ENCODE assay signal across 11 cellular contexts in genomic region chr17:65783845-65784334, GRCh38.
DNase-seq lines count a peak whose midpoint lies in the region; ATAC-seq and TF ChIP-seq lines count a peak whose summit lies in the region.
"Had no signal": no experiment of that assay in that cellular context is flagged by ENCODE, and none has a peak within 500 bp of the region (broad histone marks: within the 10 kb centered on the region; RNA-seq: fewer than 3 reads in every experiment).

No MANE protein-coding gene starts in this region.

- no peak overlapping the region for H2BK120ac ChIP-seq in H9 (ENCODE audit: low read depth, low read length, poor library complexity, severe bottlenecking)

- no peak for TF ChIP-seq CTCF in H9 (conservative IDR thresholded peaks at IDR 0.05)

- no peak overlapping the region for H3K4ac ChIP-seq in H9 (ENCODE audit: low read depth, low read length)

- peaks cover 0 to 3% of the 10 kb centered on the region in 2 experiments; a peak in 1 of 5 replicates for H3K9me3 Mint-ChIP-seq in H9

- peak overlapping the region; percentile 5 for H3K4me3 ChIP-seq in ACC112 (ENCODE audit: low read depth, low read length)

- DNase-seq in lung microvascular endothelial cell (ENCODE audit: low read depth in 2 of 2), result peak; percentile 13 to 75
- no peak for DNase-seq in NCI-H2171 treated with DMSO at 0.1 percent for 48 hours (lab: John Stamatoyannopoulos, UW)
- no peak for DNase-seq in H9
- no peak for DNase-seq in activated CD4-positive, alpha-beta T cell treated with anti-CD3 and anti-CD28 coated beads, Interleukin-2, amount 50 U/mL, for 48 hours
- DNase-seq: CD4-positive, CD25-positive, alpha-beta regulatory T cell; NCI-H345 had no signal

- H3K23me2 ChIP-seq in H9 (ENCODE audit: insufficient read length, low read depth, low read length, poor library complexity, severe bottlenecking), result no peaks in the 10 kb centered on the region

- no CpG with 5 or more reads among the region's 4 CpGs for WGBS in H9 (ENCODE audit: extremely low coverage, insufficient read length, low lambda C conversion rate)

- no peak overlapping the region for H3K14ac ChIP-seq in H9 (ENCODE audit: insufficient read depth, low read length)

- no peak overlapping the region for H3T11ph ChIP-seq in H9 (ENCODE audit: low read length)

- H4K5ac ChIP-seq in H9 (ENCODE audit: insufficient read length, low read depth, low read length), result no peak overlapping the region

- peak; percentile 77 for TF ChIP-seq EP300 in Ishikawa (IDR thresholded peaks at IDR 0.05; ENCODE audit: borderline replicate concordance)

- no peaks in the 10 kb centered on the region for H3K79me2 ChIP-seq in ACC112 (ENCODE audit: control insufficient read depth, insufficient read depth, low read length, unreplicated experiment)
- no peaks in the 10 kb centered on the region for H3K79me2 ChIP-seq in H9 (ENCODE audit: insufficient read depth, low read length)

- H4K8ac ChIP-seq in H9 (replicated peaks; ENCODE audit: insufficient read length, low read depth, low read length), result no peak overlapping the region

- no peaks in the 10 kb centered on the region for H3K36me3 ChIP-seq in ACC112 (ENCODE audit: insufficient read depth, low read length)

- H3K27me3 ChIP-seq in ACC112 (ENCODE audit: insufficient read depth, low read length) (no peaks in the 10 kb centered on the region), H9 (ENCODE audit: insufficient read depth, low read length) (no peaks in the 10 kb centered on the region)

- peak overlapping the region; percentile 0 for H2AFZ ChIP-seq in ACC112 (ENCODE audit: low read length, unreplicated experiment)
- H2AFZ ChIP-seq in H9 (ENCODE audit: low read length), result no peak overlapping the region

- no peak overlapping the region for H2BK15ac ChIP-seq in H9 (ENCODE audit: low read depth, low read length)

- H3K36me3 Mint-ChIP-seq in H9 (ENCODE audit: insufficient read depth in 1 of 3, low read depth in 3 of 3), result no peaks in the 10 kb centered on the region; a peak in 2 of 7 replicates
- H3K36me3 Mint-ChIP-seq: CD4-positive, CD25-positive, alpha-beta regulatory T cell; memory B cell had no signal

- no peak overlapping the region for H2BK20ac ChIP-seq in H9 (ENCODE audit: low read depth, low read length, poor library complexity, severe bottlenecking)

- no peak for ATAC-seq in HG03039 (IDR thresholded peaks at IDR 0.05; ENCODE audit: unreplicated experiment)

- H3K27me3 Mint-ChIP-seq in H9 (ENCODE audit: low read depth), result peaks cover under 1% of the 10 kb centered on the region; the same call in 1 of the 2 replicates
- H3K27me3 Mint-ChIP-seq: CD4-positive, CD25-positive, alpha-beta regulatory T cell; memory B cell had no signal

- no peak overlapping the region for H3K23ac ChIP-seq in H9 (ENCODE audit: insufficient read length, low read depth, low read length)

- H4K20me1 ChIP-seq in H9 (ENCODE audit: control insufficient read depth, insufficient read depth, insufficient read length), result no peaks in the 10 kb centered on the region

- no peak overlapping the region for H2BK12ac ChIP-seq in H9 (ENCODE audit: insufficient read length, low read depth, low read length)

- H2BK5ac ChIP-seq in H9 (ENCODE audit: insufficient read length, low read length), result no peak overlapping the region

- TF ChIP-seq RAD21 in Ishikawa (IDR thresholded peaks at IDR 0.05; ENCODE audit: low read depth), result no peak

- H3K27ac ChIP-seq in ACC112 (ENCODE audit: low read depth, low read length) (peak overlapping the region; percentile 94), cingulate gyrus (ENCODE audit: low read depth, low read length) (peak overlapping the region; percentile 19), H9 (ENCODE audit: insufficient read length, low read depth, low read length) (no peak overlapping the region)

- no peak overlapping the region for H3K18ac ChIP-seq in H9 (ENCODE audit: insufficient read length, low read depth, low read length)

- H3K4me1 ChIP-seq in ACC112 (ENCODE audit: control insufficient read depth, insufficient read depth, low read length, unreplicated experiment), result peaks cover 23% of the 10 kb centered on the region
- H3K4me1 ChIP-seq in H9 (ENCODE audit: insufficient read depth, low read length), result no peaks in the 10 kb centered on the region

- H3K9ac ChIP-seq in H9 (ENCODE audit: extremely low read depth, insufficient read length, low read length), result no peak overlapping the region

- H2AK5ac ChIP-seq in H9 (ENCODE audit: insufficient read length, low read length), result no peak overlapping the region

- H3K4me3 Mint-ChIP-seq in H9, result no peak overlapping the region
- H3K4me3 Mint-ChIP-seq: CD4-positive, CD25-positive, alpha-beta regulatory T cell; memory B cell had no signal

- H3K9me3 ChIP-seq in H9 (ENCODE audit: control insufficient read depth, low read depth, low read length), result no peaks in the 10 kb centered on the region

- peaks cover 5 to 10% of the 10 kb centered on the region in 2 experiments; a peak in 2 of 4 replicates for H3K4me1 Mint-ChIP-seq in H9
- H3K4me1 Mint-ChIP-seq: CD4-positive, CD25-positive, alpha-beta regulatory T cell; memory B cell had no signal

- H3K79me1 ChIP-seq in H9 (ENCODE audit: insufficient read depth, low read depth, low read length, poor library complexity, severe bottlenecking), result no peaks in the 10 kb centered on the region

- no peak overlapping the region for H3K4me2 ChIP-seq in H9 (ENCODE audit: insufficient read depth, insufficient read length, low read length)

- no peak overlapping the region for H4K91ac ChIP-seq in H9 (ENCODE audit: insufficient read length, low read depth, low read length)

- H3K27ac Mint-ChIP-seq in H9, result no peak overlapping the region
- H3K27ac Mint-ChIP-seq: CD4-positive, CD25-positive, alpha-beta regulatory T cell; memory B cell had no signal

- no peak overlapping the region for H3K56ac ChIP-seq in H9 (ENCODE audit: insufficient read length, low read depth, low read length)

TF ChIP-seq in Ishikawa, 13 proteins besides CTCF, POLR2A, EP300 and RAD21:
- peak; percentile 43; the same call in 1 of the 2 replicates for TF ChIP-seq YY1 (IDR thresholded peaks at IDR 0.05; ENCODE audit: low read depth)
- TF ChIP-seq ZBTB7A (IDR thresholded peaks at IDR 0.05; ENCODE audit: low read depth), result no peak
- TF ChIP-seq USF1 (IDR thresholded peaks at IDR 0.05), result no peak
- TF ChIP-seq CEBPB (IDR thresholded peaks at IDR 0.05), result peak; percentile 91
- peak; percentile 81 for TF ChIP-seq NFIC (IDR thresholded peaks at IDR 0.05)
- peak; percentile 70 for TF ChIP-seq TCF12 (IDR thresholded peaks at IDR 0.05; ENCODE audit: low read depth)
- TF ChIP-seq TEAD4 (IDR thresholded peaks at IDR 0.05), result peak; percentile 51; the same call in 1 of the 2 replicates
TF ChIP-seq in Ishikawa: peak in this region for 5.

Comparison
In these comparisons a context has a peak if more than half of its experiments do, and no peak if none do; other contexts are left out.
1. DNase-seq: peak in lung microvascular endothelial cell (2 of 2); none in NCI-H2171 treated with DMSO at 0.1 percent for 48 hours (single experiment), H9 (single experiment) and activated CD4-positive, alpha-beta T cell treated with anti-CD3 and anti-CD28 coated beads, Interleukin-2, amount 50 U/mL, for 48 hours (0 of 2).